Comparison of ENCODE assay signal across 10 cellular contexts in genomic region chr16:276360-277077, GRCh38. TPM values are rescaled to one million over a fixed set of nuclear protein-coding genes. Genes with fewer than 3 reads are reported as not detected.
DNase-seq lines count a peak whose midpoint lies in the region; TF ChIP-seq lines count a peak whose summit lies in the region.
"Had no signal": no experiment of that assay in that cellular context is flagged by ENCODE, and none has a peak within 500 bp of the region (broad histone marks: within the 10 kb centered on the region; RNA-seq: fewer than 3 reads in every experiment).

No MANE protein-coding gene starts in this region.

- DNase-seq in activated naive CD4-positive, alpha-beta T cell treated with anti-CD3 and anti-CD28 coated beads, Interleukin-2, amount 10 ng/mL, durations not matched to agents 7 days and 5 days: no peak
- DNase-seq in activated naive CD4-positive, alpha-beta T cell treated with anti-CD3 and anti-CD28 coated beads, Interleukin-2, amount 50 U/mL, for 16 hours: no peak
- DNase-seq in immature natural killer cell (no peak), suprapubic skin (ENCODE audit: low spot score in 2 of 2) (no peak), LoVo (ENCODE audit: low spot score) (no peak), DMS 273 treated with DMSO at 0.1 percent for 48 hours (lab: John Stamatoyannopoulos, UW) (no peak)
- DNase-seq: NCI-H146, spleen, WERI-Rb-1 had no signal

- no peaks in the 10 kb centered on the region for H3K9me3 ChIP-seq in suprapubic skin
- H3K9me3 ChIP-seq: spleen had no signal

- peak overlapping the region; percentile 50 for H3K4me3 ChIP-seq in suprapubic skin

- WGBS in suprapubic skin: 88% methylated on average over 9 of the region's 22 CpGs

- no peak overlapping the region for H3K27ac ChIP-seq in suprapubic skin
- H3K27ac ChIP-seq: spleen, WERI-Rb-1 had no signal

- H3K9me3 Mint-ChIP-seq in activated naive CD4-positive, alpha-beta T cell treated with anti-CD3 and anti-CD28 coated beads, Interleukin-2, amount 10 ng/mL, durations not matched to agents 7 days and 5 days: no peaks in the 10 kb centered on the region
- H3K9me3 Mint-ChIP-seq in immature natural killer cell: no peaks in the 10 kb centered on the region

- H3K27me3 Mint-ChIP-seq in activated naive CD4-positive, alpha-beta T cell treated with anti-CD3 and anti-CD28 coated beads, Interleukin-2, amount 10 ng/mL, durations not matched to agents 7 days and 5 days: peaks cover 83% of the 10 kb centered on the region
- peaks cover 7 to 12% (median 7%) of the 10 kb centered on the region in 3 donors for H3K27me3 Mint-ChIP-seq in immature natural killer cell (ENCODE audit: low read depth in 3 of 3)

- CTCF ChIA-PET in activated naive CD4-positive, alpha-beta T cell treated with anti-CD3 and anti-CD28 coated beads, Interleukin-2, amount 10 ng/mL, durations not matched to agents 7 days and 5 days (lab: Charles Lee): no interaction called here

- peaks cover 38% of the 10 kb centered on the region for H3K4me1 ChIP-seq in suprapubic skin

- peaks cover 12% of the 10 kb centered on the region for H3K4me1 Mint-ChIP-seq in activated naive CD4-positive, alpha-beta T cell treated with anti-CD3 and anti-CD28 coated beads, Interleukin-2, amount 10 ng/mL, durations not matched to agents 7 days and 5 days
- H3K4me1 Mint-ChIP-seq in immature natural killer cell: peaks cover 10 to 13% of the 10 kb centered on the region in 2 donors

- H3K27ac Mint-ChIP-seq in activated naive CD4-positive, alpha-beta T cell treated with anti-CD3 and anti-CD28 coated beads, Interleukin-2, amount 10 ng/mL, durations not matched to agents 7 days and 5 days: no peak overlapping the region
- peak overlapping the region in 1 of 6 donors; percentile 39 for H3K27ac Mint-ChIP-seq in immature natural killer cell

- TF ChIP-seq POLR2A in suprapubic skin (IDR thresholded peaks at IDR 0.05): no peak

- peaks cover 48% of the 10 kb centered on the region for H3K27me3 ChIP-seq in suprapubic skin

- TF ChIP-seq EP300 in suprapubic skin (IDR thresholded peaks at IDR 0.05): no peak

- no peaks in the 10 kb centered on the region for H3K36me3 ChIP-seq in suprapubic skin
- H3K36me3 ChIP-seq: spleen, WERI-Rb-1 had no signal

- no peaks in the 10 kb centered on the region for H3K36me3 Mint-ChIP-seq in activated naive CD4-positive, alpha-beta T cell treated with anti-CD3 and anti-CD28 coated beads, Interleukin-2, amount 10 ng/mL, durations not matched to agents 7 days and 5 days
- no peaks in the 10 kb centered on the region for H3K36me3 Mint-ChIP-seq in immature natural killer cell

- TF ChIP-seq CTCF in suprapubic skin (IDR thresholded peaks at IDR 0.05): no peak

- H3K4me3 Mint-ChIP-seq in activated naive CD4-positive, alpha-beta T cell treated with anti-CD3 and anti-CD28 coated beads, Interleukin-2, amount 10 ng/mL, durations not matched to agents 7 days and 5 days: peak overlapping the region; percentile 12
- peak overlapping the region; percentile 53 to 68 (median 60) for H3K4me3 Mint-ChIP-seq in immature natural killer cell

RNA-seq across cellular contexts. Expression of gene RGS11, which starts 0.8 kb away (rescaled TPM):
- polyA plus RNA-seq in immature natural killer cell: not detected
- 1 to 10 TPM in 1 of 4 donors, under 1 TPM in 3; 0.30 to 1.5 (median 0.59) TPM for total RNA-seq in suprapubic skin

RNA-seq across cellular contexts. Expression of gene ARHGDIG, which starts 3.9 kb away (rescaled TPM):
- polyA plus RNA-seq in immature natural killer cell: not detected
- total RNA-seq in suprapubic skin: not detected
- total RNA-seq: spleen had no signal
- polyA plus RNA-seq: liver had no signal

RNA-seq across cellular contexts. Expression of gene PDIA2, which starts 6.4 kb away (rescaled TPM):
- polyA plus RNA-seq in immature natural killer cell: not detected
- not detected for total RNA-seq in suprapubic skin

RNA-seq across cellular contexts. Expression of gene FAM234A, which starts 41.9 kb away (rescaled TPM):
- 10 to 100 TPM; 19.3 to 56.6 (median 24.4) TPM for polyA plus RNA-seq in immature natural killer cell
- total RNA-seq in suprapubic skin: 100 to 1,000 TPM; 108 to 124 (median 121) TPM

RNA-seq across cellular contexts. Expression of gene LUC7L, which starts 47.3 kb away (rescaled TPM):
- polyA plus RNA-seq in immature natural killer cell: 10 to 100 TPM in 2 of 3 donors, 1 to 10 TPM in 1; 4.5 to 15.0 (median 10.4) TPM
- total RNA-seq in suprapubic skin: 100 to 1,000 TPM in 1 of 4 donors, 10 to 100 TPM in 3; 47.6 to 206 (median 59.5) TPM
